ENCODE assay signal across 19 cellular contexts in genomic region chr20:36275011-36275410, GRCh38.
"Had no signal": no experiment of that assay in that cellular context is flagged by ENCODE, and none has a peak within 500 bp of the region (broad histone marks: within the 10 kb centered on the region; RNA-seq: fewer than 3 reads in every experiment).

No MANE protein-coding gene starts in this region.

- H3K27ac ChIP-seq: coronary artery, foreskin keratinocyte, hepatocyte, neutrophil, pancreas, testis, tibial nerve, upper lobe of right lung, vagina had no signal

- H3K4me2 ChIP-seq: hepatocyte had no signal

- H3K4me1 ChIP-seq: foreskin keratinocyte, pancreas, testis, tibial nerve, upper lobe of right lung, vagina had no signal

- H3K36me3 ChIP-seq: neutrophil, pancreas, tibial nerve, upper lobe of right lung, vagina had no signal

- H3K4me3 ChIP-seq: coronary artery, hepatocyte, mucosa of descending colon, pancreas, testis, tibial nerve, upper lobe of right lung, vagina had no signal

- H2AFZ ChIP-seq: hepatocyte had no signal

- H3K9me3 ChIP-seq: mucosa of descending colon, neutrophil, pancreas, testis, tibial nerve, upper lobe of right lung, vagina had no signal

- H3K27me3 ChIP-seq: hepatocyte, pancreas, testis, vagina had no signal

- H3K79me2 ChIP-seq: hepatocyte had no signal

- ATAC-seq: foreskin keratinocyte; left lobe of liver; mucosa of descending colon; naive thymus-derived CD8-positive, alpha-beta T cell; pancreas; right cardiac atrium; stimulated activated memory B cell treated with anti-CD40 and anti-IgM and Interleukin-4, amounts not matched to agents 10 μg/mL and 1 μg/mL and 100 μg/mL, for 72 hours; upper lobe of right lung had no signal

- DNase-seq: effector CD4-positive, alpha-beta T cell; endodermal cell; erythroblast; foreskin keratinocyte; mammary epithelial cell; mucosa of descending colon; naive thymus-derived CD8-positive, alpha-beta T cell; pancreas; right cardiac atrium; stimulated activated CD4-positive, alpha-beta T cell treated with anti-CD3 and anti-CD28 coated beads, Interleukin-4, amount 100 ng/mL, for 1 hour; testis had no signal
